25 cellular contexts compared by ENCODE assay signal in the genomic region with DNA sequence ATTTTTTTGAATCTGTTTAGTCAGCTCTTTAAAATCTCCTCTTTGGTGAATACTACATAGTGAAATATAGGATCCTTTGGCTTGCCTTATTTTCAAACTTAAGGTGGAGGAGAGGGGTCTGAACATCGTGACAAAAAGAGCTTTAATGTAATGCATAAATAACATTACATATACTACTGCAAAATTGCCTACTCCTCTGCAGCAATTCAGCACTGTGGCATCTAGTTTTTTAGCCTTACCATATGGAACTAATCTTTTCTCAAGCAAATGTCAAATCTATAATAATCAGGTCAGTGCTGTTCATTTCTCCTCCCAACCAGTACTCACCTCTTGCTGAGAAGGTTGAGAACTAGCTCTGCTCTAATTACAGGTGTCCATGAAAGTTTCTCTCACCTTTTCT.
DNase-seq lines count a peak whose midpoint lies in the region; FAIRE-seq and TF ChIP-seq lines count a peak whose summit lies in the region.
"Had no signal": no experiment of that assay in that cellular context is flagged by ENCODE, and none has a peak within 500 bp of the region (broad histone marks: within the 10 kb centered on the region; RNA-seq: fewer than 3 reads in every experiment).

No MANE protein-coding gene starts in this region.

- TF ChIP-seq POLR2A in endothelial cell of umbilical vein (IDR thresholded peaks at IDR 0.05; ENCODE audit: low read depth, low read length) (no peak), GM12891 (IDR thresholded peaks at IDR 0.05; ENCODE audit: low read depth, low read length) (no peak)

- peaks cover 32% of the 10 kb centered on the region for H3K4me1 Mint-ChIP-seq in osteocyte (ENCODE audit: unreplicated experiment)
- H3K4me1 Mint-ChIP-seq in chondrocyte (ENCODE audit: low read depth), result peaks cover 12% of the 10 kb centered on the region

- intact Hi-C loops in endothelial cell of umbilical vein (cut with micrococcal nuclease), result no loop called here

- 0 out of 2 replicates have a peak overlapping the region, but pooled peaks have one; percentile 6 for H2AFZ ChIP-seq in GM23248
- H2AFZ ChIP-seq in endothelial cell of umbilical vein (ENCODE audit: low read depth, low read length), result no peak overlapping the region

- no peaks in the 10 kb centered on the region for H3K9me2 ChIP-seq in GM23248 (ENCODE audit: insufficient read depth)

- H3K27me3 ChIP-seq in GM23248 (replicated peaks; ENCODE audit: insufficient read depth) (no peaks in the 10 kb centered on the region), endothelial cell of umbilical vein (ENCODE audit: control insufficient read depth in 2 of 2, insufficient read depth in 2 of 2, low read length in 2 of 2) (no peaks in the 10 kb centered on the region)
- H3K27me3 ChIP-seq: BLaER1 had no signal

- H3K79me2 ChIP-seq in GM23248 (ENCODE audit: insufficient read depth) (no peaks in the 10 kb centered on the region), endothelial cell of umbilical vein (ENCODE audit: control insufficient read depth, insufficient read depth, low read length) (no peaks in the 10 kb centered on the region)

- no peak overlapping the region for H3K4me3 Mint-ChIP-seq in osteocyte (ENCODE audit: unreplicated experiment)
- no peak overlapping the region for H3K4me3 Mint-ChIP-seq in chondrocyte (ENCODE audit: unreplicated experiment)
- H3K4me3 Mint-ChIP-seq: CD4-positive, alpha-beta T cell had no signal

- H3K4me1 ChIP-seq in GM23248 (ENCODE audit: insufficient read depth) (no peaks in the 10 kb centered on the region), endothelial cell of umbilical vein (ENCODE audit: control insufficient read depth, extremely low read depth, insufficient read depth, low read length) (peaks cover 11% of the 10 kb centered on the region)
- H3K4me1 ChIP-seq: BLaER1 had no signal

- dilution Hi-C loops in endothelial cell of umbilical vein (cut with MboI; ENCODE audit: extremely low pct_ligation_motif_present, low sequenced_read_pairs), result no loop called here

- H3K36me3 Mint-ChIP-seq in osteocyte (ENCODE audit: unreplicated experiment) (peaks cover 3% of the 10 kb centered on the region), chondrocyte (ENCODE audit: low read depth) (no peaks in the 10 kb centered on the region)

- WGBS in GM23248 (ENCODE audit: low coverage in 1 of 2, low lambda C conversion rate in 2 of 2, missing lambda C conversion rate in 2 of 2), 2 experiments, result 92 to 95% methylated on average over 1 of the region's 1 CpG

- no peak for DNase-seq in GM23248
- DNase-seq in NCI-H69 (lab: John Stamatoyannopoulos, UW), result peak; percentile 52
- DNase-seq in endothelial cell of umbilical vein (ENCODE audit: low read depth, low spot score), result peak; percentile 1
- no peak for DNase-seq in osteocyte (ENCODE audit: extremely low spot score, unreplicated experiment)
- no peak for DNase-seq in NCI-H1092 treated with DMSO at 0.1 percent for 48 hours (lab: John Stamatoyannopoulos, UW)
- DNase-seq in chondrocyte (ENCODE audit: low spot score), result no peak
- no peak for DNase-seq in GM12891 (ENCODE audit: insufficient read length, low spot score)
- DNase-seq: ACHN; CD4-positive, alpha-beta T cell; COR-L47; DMS53; KG1; NCI-H1092; NCI-H1436; NCI-H187; NCI-H2081 treated with DMSO at 0.1 percent for 48 hours; NCI-H2171; NCI-H226; NCI-H510A; NCI-H748 treated with DMSO at 0.1 percent for 48 hours; T-helper 2 cell had no signal

- no peaks in the 10 kb centered on the region for H3F3A ChIP-seq in GM23248 (ENCODE audit: insufficient read depth)

- H3K9me3 Mint-ChIP-seq in osteocyte (ENCODE audit: unreplicated experiment) (peaks cover 9% of the 10 kb centered on the region), chondrocyte (ENCODE audit: low read depth) (no peaks in the 10 kb centered on the region)

- no peak for TF ChIP-seq CTCF in endothelial cell of umbilical vein (IDR thresholded peaks at IDR 0.05; ENCODE audit: extremely low read depth in 1 of 2, insufficient read depth in 1 of 2, low read depth in 1 of 2, low read length in 2 of 2)
- TF ChIP-seq CTCF in osteocyte (IDR thresholded peaks at IDR 0.05), result no peak
- TF ChIP-seq CTCF in chondrocyte (IDR thresholded peaks at IDR 0.05), result no peak

- BruUV-seq in endothelial cell of umbilical vein (replicated peaks; lab: Mats Ljungman, UMichigan), result no TSS peak

- H3K36me3 ChIP-seq in GM23248 (ENCODE audit: low read depth) (no peaks in the 10 kb centered on the region), endothelial cell of umbilical vein (ENCODE audit: control insufficient read depth in 2 of 2, extremely low read depth in 1 of 2, insufficient read depth in 2 of 2, low read length in 2 of 2) (no peaks in the 10 kb centered on the region)
- H3K36me3 ChIP-seq: BLaER1 had no signal

- no peak overlapping the region for H3K9ac ChIP-seq in GM23248
- no peak overlapping the region for H3K9ac ChIP-seq in endothelial cell of umbilical vein (replicated peaks; ENCODE audit: extremely low read depth, insufficient read depth, low read length)
- H3K9ac ChIP-seq: BLaER1 had no signal

- H3K27ac ChIP-seq in GM23248 (no peak overlapping the region), endothelial cell of umbilical vein (ENCODE audit: insufficient read depth, low read depth, low read length) (no peak overlapping the region)
- H3K27ac ChIP-seq: BLaER1 had no signal

- no peaks in the 10 kb centered on the region for H3K27me3 Mint-ChIP-seq in osteocyte (ENCODE audit: unreplicated experiment)
- H3K27me3 Mint-ChIP-seq in chondrocyte (ENCODE audit: low read depth), result no peaks in the 10 kb centered on the region
- H3K27me3 Mint-ChIP-seq: CD4-positive, alpha-beta T cell had no signal

- peak overlapping the region; percentile 17 for H3K27ac Mint-ChIP-seq in osteocyte (ENCODE audit: unreplicated experiment)
- no peak overlapping the region for H3K27ac Mint-ChIP-seq in chondrocyte (ENCODE audit: unreplicated experiment)
- H3K27ac Mint-ChIP-seq: CD4-positive, alpha-beta T cell had no signal

- H3K4me2 ChIP-seq in GM23248 (ENCODE audit: unreplicated experiment) (no peak overlapping the region), endothelial cell of umbilical vein (ENCODE audit: insufficient read depth, low read length) (no peak overlapping the region)
- H3K4me2 ChIP-seq: BLaER1 had no signal

- H4K20me1 ChIP-seq in GM23248 (ENCODE audit: insufficient read depth) (no peaks in the 10 kb centered on the region), endothelial cell of umbilical vein (replicated peaks; ENCODE audit: control insufficient read depth, extremely low read depth, insufficient read depth, low read length) (no peaks in the 10 kb centered on the region)
- H4K20me1 ChIP-seq: BLaER1 had no signal

- in situ Hi-C loops in GM23248 (cut with MboI), result no loop called here

- no peak overlapping the region for H3K4me3 ChIP-seq in GM23248
- no peak overlapping the region for H3K4me3 ChIP-seq in endothelial cell of umbilical vein (replicated peaks in 1 of 3; ENCODE audit: insufficient read depth in 1 of 3, low read depth in 1 of 3, low read length in 3 of 3)
- H3K4me3 ChIP-seq: BLaER1 had no signal

- CTCF ChIA-PET in endothelial cell of umbilical vein (lab: Charles Lee), result no interaction called here

- FAIRE-seq in endothelial cell of umbilical vein (lab: Jason Lieb, UNC) (no peak), GM12891 (lab: Jason Lieb, UNC) (no peak)
- FAIRE-seq: G401.6, HTR-8/SVneo, RCC 7860 had no signal

- POLR2A ChIA-PET in endothelial cell of umbilical vein (lab: Charles Lee), result no interaction called here

- H3K9me3 ChIP-seq in GM23248 (ENCODE audit: low read depth) (no peaks in the 10 kb centered on the region), endothelial cell of umbilical vein (replicated peaks; ENCODE audit: control insufficient read depth, insufficient read depth, low read length) (no peaks in the 10 kb centered on the region)
- H3K9me3 ChIP-seq: BLaER1 had no signal

- H3K9me1 ChIP-seq in endothelial cell of umbilical vein (replicated peaks; ENCODE audit: control insufficient read depth, extremely low read depth, insufficient read depth, low read length), result no peaks in the 10 kb centered on the region

TF ChIP-seq in endothelial cell of umbilical vein, 7 proteins besides CTCF, POLR2A, EP300 and RAD21:
- no peak for TF ChIP-seq MYC (IDR thresholded peaks at IDR 0.05; ENCODE audit: low read depth, low read length)
- TF ChIP-seq JUN (IDR thresholded peaks at IDR 0.05; ENCODE audit: borderline replicate concordance, insufficient read depth, insufficient read length, low read depth), result no peak
- TF ChIP-seq, protein P1, sequence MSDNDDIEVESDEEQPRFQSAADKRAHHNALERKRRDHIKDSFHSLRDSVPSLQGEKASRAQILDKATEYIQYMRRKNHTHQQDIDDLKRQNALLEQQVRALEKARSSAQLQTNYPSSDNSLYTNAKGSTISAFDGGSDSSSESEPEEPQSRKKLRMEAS (IDR thresholded peaks at IDR 0.05; ENCODE audit: insufficient read depth, insufficient read length), result no peak
- TF ChIP-seq FOS (IDR thresholded peaks at IDR 0.05; ENCODE audit: borderline replicate concordance, insufficient read depth, low read length), result no peak
- TF ChIP-seq EZH2 (IDR thresholded peaks at IDR 0.05; ENCODE audit: borderline replicate concordance, low read depth, low read length, severe bottlenecking), result no peak

TF ChIP-seq in GM12891, 5 proteins besides CTCF, POLR2A, EP300 and RAD21:
- TF ChIP-seq POU2F2 (IDR thresholded peaks at IDR 0.05; ENCODE audit: low read depth, low read length), result no peak

Comparison
In these comparisons a context has a peak if more than half of its experiments do, and no peak if none do; other contexts are left out.
1. DNase-seq: peak in NCI-H69 (single experiment) and endothelial cell of umbilical vein (single experiment); none in GM23248 (single experiment), osteocyte (single experiment), NCI-H1092 treated with DMSO at 0.1 percent for 48 hours (single experiment), chondrocyte (single experiment) and GM12891 (single experiment).